ENCODE assay signal across 25 cellular contexts in genomic region chr1:7006996-7007871, GRCh38.
"Had no signal": no experiment of that assay in that cellular context is flagged by ENCODE, and none has a peak within 500 bp of the region (broad histone marks: within the 10 kb centered on the region; RNA-seq: fewer than 3 reads in every experiment).

No MANE protein-coding gene starts in this region.

- H3K4me1 Mint-ChIP-seq: activated CD4-positive, alpha-beta T cell treated with anti-CD3 and anti-CD28 coated beads for 36 hours; activated CD4-positive, alpha-beta T cell treated with anti-CD3 and anti-CD28 coated beads, Interleukin-2, amount 10 ng/mL, durations not matched to agents 24 days and 14 days; activated naive CD4-positive, alpha-beta T cell treated with anti-CD3 and anti-CD28 coated beads, Interleukin-2, amount 50 U/mL, for 24 hours; activated naive CD8-positive, alpha-beta T cell treated with anti-CD3 and anti-CD28 coated beads for 36 hours; activated naive CD8-positive, alpha-beta T cell treated with anti-CD3 and anti-CD28 coated beads, Interleukin-2, amount 50 U/mL, for 24 hours had no signal

- H3K4me3 Mint-ChIP-seq: activated CD4-positive, alpha-beta memory T cell treated with anti-CD3 and anti-CD28 coated beads for 36 hours; activated CD4-positive, alpha-beta T cell treated with anti-CD3 and anti-CD28 coated beads for 36 hours; activated CD4-positive, alpha-beta T cell treated with anti-CD3 and anti-CD28 coated beads, Interleukin-2, amount 10 ng/mL, durations not matched to agents 24 days and 14 days; activated CD8-positive, alpha-beta T cell treated with anti-CD3 and anti-CD28 coated beads, Interleukin-2, amount 10 ng/mL, durations not matched to agents 7 days and 5 days; activated naive CD4-positive, alpha-beta T cell treated with anti-CD3 and anti-CD28 coated beads, Interleukin-2, amount 50 U/mL, for 24 hours; activated naive CD8-positive, alpha-beta T cell treated with anti-CD3 and anti-CD28 coated beads for 36 hours; activated naive CD8-positive, alpha-beta T cell treated with anti-CD3 and anti-CD28 coated beads, Interleukin-2, amount 50 U/mL, for 24 hours; activated T-cell treated with anti-CD3 and anti-CD28 coated beads, Interleukin-2, amount 50 U/mL, for 4 hours; activated T-helper 1 cell treated with anti-CD3 and anti-CD28 coated beads, Interleukin-12 subunit alpha, Interleukin-12 subunit beta, Interleukin-2, Interleukin-4 antibody, amounts not matched to agents 30 ng/mL and 10 ng/mL and 1 ng/mL, durations not matched to agents 14 hours and 24 hours and 36 hours had no signal

- DNase-seq: activated CD4-positive, alpha-beta memory T cell treated with anti-CD3 and anti-CD28 coated beads for 36 hours; activated CD4-positive, alpha-beta T cell treated with anti-CD3 and anti-CD28 coated beads for 36 hours; activated CD4-positive, alpha-beta T cell treated with anti-CD3 and anti-CD28 coated beads, Interleukin-2, amount 10 ng/mL, durations not matched to agents 24 days and 14 days; activated CD4-positive, CD25-positive, alpha-beta regulatory T cell; activated CD4-positive, CD25-positive, alpha-beta regulatory T cell treated with anti-CD3 and anti-CD28 coated beads, Interleukin-2, amount 50 U/mL, for 72 hours; activated CD8-positive, alpha-beta T cell treated with anti-CD3 and anti-CD28 coated beads, Interleukin-2, amount 10 ng/mL, durations not matched to agents 7 days and 5 days; activated gamma-delta T cell; activated naive CD4-positive, alpha-beta T cell treated with Interleukin-2 at 50 U/mL for 16 hours; activated naive CD8-positive, alpha-beta T cell treated with anti-CD3 and anti-CD28 coated beads for 36 hours; activated naive CD8-positive, alpha-beta T cell treated with anti-CD3 and anti-CD28 coated beads, Interleukin-2, amount 50 U/mL, for 24 hours; activated T-cell treated with anti-CD3 and anti-CD28 coated beads, Interleukin-2, amount 50 U/mL, for 4 hours; adrenal gland; amygdala; aorta; body of pancreas; caudate nucleus; cortex of kidney; dermis blood vessel endothelial cell; effector CD8-positive, alpha-beta T cell; foreskin fibroblast; head of caudate nucleus; T-helper 2 cell had no signal

- H3K36me3 Mint-ChIP-seq: activated CD4-positive, alpha-beta memory T cell treated with anti-CD3 and anti-CD28 coated beads for 36 hours; activated naive CD4-positive, alpha-beta T cell treated with anti-CD3 and anti-CD28 coated beads, Interleukin-2, amount 50 U/mL, for 24 hours; activated naive CD8-positive, alpha-beta T cell treated with anti-CD3 and anti-CD28 coated beads for 36 hours had no signal

- H3K27me3 Mint-ChIP-seq: activated naive CD8-positive, alpha-beta T cell treated with anti-CD3 and anti-CD28 coated beads for 36 hours had no signal

- H3K27ac Mint-ChIP-seq: activated CD4-positive, alpha-beta memory T cell treated with anti-CD3 and anti-CD28 coated beads for 36 hours; activated CD4-positive, alpha-beta T cell treated with anti-CD3 and anti-CD28 coated beads for 36 hours; activated CD4-positive, alpha-beta T cell treated with anti-CD3 and anti-CD28 coated beads, Interleukin-2, amount 10 ng/mL, durations not matched to agents 24 days and 14 days; activated CD8-positive, alpha-beta T cell treated with anti-CD3 and anti-CD28 coated beads, Interleukin-2, amount 10 ng/mL, durations not matched to agents 7 days and 5 days; activated naive CD4-positive, alpha-beta T cell treated with anti-CD3 and anti-CD28 coated beads, Interleukin-2, amount 50 U/mL, for 24 hours; activated naive CD8-positive, alpha-beta T cell treated with anti-CD3 and anti-CD28 coated beads for 36 hours; activated naive CD8-positive, alpha-beta T cell treated with anti-CD3 and anti-CD28 coated beads, Interleukin-2, amount 50 U/mL, for 24 hours; activated T-helper 1 cell treated with anti-CD3 and anti-CD28 coated beads, Interleukin-12 subunit alpha, Interleukin-12 subunit beta, Interleukin-2, Interleukin-4 antibody, amounts not matched to agents 30 ng/mL and 10 ng/mL and 1 ng/mL, durations not matched to agents 14 hours and 24 hours and 36 hours; activated T-helper 2 cell treated with anti-CD3 and anti-CD28 coated beads, Interferon-gamma antibody, Interleukin-2, Interleukin-4, amounts not matched to agents 10 μg/mL and 5 μg/mL and 100 μg/mL, durations not matched to agents 14 hours and 24 hours and 36 hours had no signal

- H3K9me3 Mint-ChIP-seq: activated CD4-positive, alpha-beta memory T cell treated with anti-CD3 and anti-CD28 coated beads for 36 hours; activated CD4-positive, alpha-beta T cell treated with anti-CD3 and anti-CD28 coated beads, Interleukin-2, amount 10 ng/mL, durations not matched to agents 24 days and 14 days; activated naive CD4-positive, alpha-beta T cell treated with anti-CD3 and anti-CD28 coated beads, Interleukin-2, amount 50 U/mL, for 24 hours; activated naive CD8-positive, alpha-beta T cell treated with anti-CD3 and anti-CD28 coated beads for 36 hours; activated naive CD8-positive, alpha-beta T cell treated with anti-CD3 and anti-CD28 coated beads, Interleukin-2, amount 50 U/mL, for 24 hours; activated T-cell treated with anti-CD3 and anti-CD28 coated beads, Interleukin-2, amount 50 U/mL, for 4 hours; activated T-helper 1 cell treated with anti-CD3 and anti-CD28 coated beads, Interleukin-12 subunit alpha, Interleukin-12 subunit beta, Interleukin-2, Interleukin-4 antibody, amounts not matched to agents 30 ng/mL and 10 ng/mL and 1 ng/mL, durations not matched to agents 14 hours and 24 hours and 36 hours; activated T-helper 2 cell treated with anti-CD3 and anti-CD28 coated beads, Interferon-gamma antibody, Interleukin-2, Interleukin-4, amounts not matched to agents 10 μg/mL and 5 μg/mL and 100 μg/mL, durations not matched to agents 14 hours and 24 hours and 36 hours had no signal
